In genomic region chr16:88483392-88483641, GRCh38 we compare ENCODE assay signal across 16 cellular contexts. TPM values are rescaled to one million over a fixed set of nuclear protein-coding genes. Genes with fewer than 3 reads are reported as not detected.
A peak's percentile ranks its signal among the peaks of the same experiment; 100 is the strongest.
DNase-seq lines count a peak whose midpoint lies in the region; ATAC-seq and TF ChIP-seq lines count a peak whose summit lies in the region.
"Had no signal": no experiment of that assay in that cellular context is flagged by ENCODE, and none has a peak within 500 bp of the region (broad histone marks: within the 10 kb centered on the region; RNA-seq: fewer than 3 reads in every experiment).

No MANE protein-coding gene starts in this region.

- peak overlapping the region; percentile 72 for H3K27ac Mint-ChIP-seq in endothelial cell (ENCODE audit: unreplicated experiment)
- H3K27ac Mint-ChIP-seq in stimulated activated memory B cell treated with anti-CD40 and anti-IgM and Interleukin-4, amounts not matched to agents 10 μg/mL and 1 μg/mL and 100 μg/mL, for 72 hours: peak overlapping the region; percentile 48

- no peak for TF ChIP-seq CTCF in OCI-LY3 (IDR thresholded peaks at IDR 0.05; ENCODE audit: low read depth, low read length)
- TF ChIP-seq CTCF in endothelial cell (IDR thresholded peaks at IDR 0.05; ENCODE audit: unreplicated experiment): no peak

- H3K9ac ChIP-seq in BLaER1 treated with 17β-estradiol and CSF1 and Interleukin-3, amounts not matched to agents 10 nM and 100 nM: peak overlapping the region in 6 of 11 experiments; percentile 27 to 66 (median 48); a peak in 8 of 22 replicates
- no peak overlapping the region for H3K9ac ChIP-seq in OCI-LY3 (ENCODE audit: low read length)

- peaks cover 1% of the 10 kb centered on the region for H3K36me3 Mint-ChIP-seq in endothelial cell (ENCODE audit: low read depth, unreplicated experiment)
- H3K36me3 Mint-ChIP-seq in stimulated activated memory B cell treated with anti-CD40 and anti-IgM and Interleukin-4, amounts not matched to agents 10 μg/mL and 1 μg/mL and 100 μg/mL, for 72 hours: peaks cover 14% of the 10 kb centered on the region

- no peak for ATAC-seq in stimulated activated memory B cell treated with anti-CD40 and anti-IgM and Interleukin-4, amounts not matched to agents 10 μg/mL and 1 μg/mL and 100 μg/mL, for 72 hours
- ATAC-seq in right cardiac atrium: no peak
- ATAC-seq in HG03469 (IDR thresholded peaks at IDR 0.05; ENCODE audit: unreplicated experiment): no peak
- ATAC-seq: K562, PC-3 had no signal

- H3K36me3 ChIP-seq in BLaER1 treated with 17β-estradiol and CSF1 and Interleukin-3, amounts not matched to agents 10 nM and 100 nM: peaks cover 0 to 38% (median 12%) of the 10 kb centered on the region in 11 experiments; a peak in 9 of 22 replicates
- peaks cover 3% of the 10 kb centered on the region for H3K36me3 ChIP-seq in OCI-LY3 (replicated peaks; ENCODE audit: low read depth, low read length)

- peaks cover 19 to 97% (median 93%) of the 10 kb centered on the region in 11 experiments; a peak in 21 of 22 replicates for H4K20me1 ChIP-seq in BLaER1 treated with 17β-estradiol and CSF1 and Interleukin-3, amounts not matched to agents 10 nM and 100 nM
- H4K20me1 ChIP-seq in OCI-LY3 (ENCODE audit: insufficient read depth, low read length): peaks cover 73% of the 10 kb centered on the region

- peaks cover 7% of the 10 kb centered on the region for H3K4me1 Mint-ChIP-seq in endothelial cell (ENCODE audit: unreplicated experiment)
- H3K4me1 Mint-ChIP-seq in stimulated activated memory B cell treated with anti-CD40 and anti-IgM and Interleukin-4, amounts not matched to agents 10 μg/mL and 1 μg/mL and 100 μg/mL, for 72 hours: peaks cover 67% of the 10 kb centered on the region

- H3K4me3 ChIP-seq in BLaER1 treated with 17β-estradiol and CSF1 and Interleukin-3, amounts not matched to agents 10 nM and 100 nM: no peak overlapping the region
- no peak overlapping the region for H3K4me3 ChIP-seq in OCI-LY3 (ENCODE audit: low read length)
- no peak overlapping the region for H3K4me3 ChIP-seq in right cardiac atrium (ENCODE audit: low read length)
- H3K4me3 ChIP-seq: K562 had no signal

- no peak for DNase-seq in endothelial cell (ENCODE audit: low spot score)
- DNase-seq in NCI-H748 treated with DMSO at 0.1 percent for 48 hours (lab: John Stamatoyannopoulos, UW): no peak
- no peak for DNase-seq in right cardiac atrium
- DNase-seq: C1 segment of cervical spinal cord, DMS79, NCI-H1105, NCI-H510A, NCI-H82, PC-3, RPMI8226, SHP77 treated with DMSO at 0.1 percent for 48 hours had no signal

- H3K4me3 Mint-ChIP-seq in endothelial cell (ENCODE audit: unreplicated experiment): no peak overlapping the region
- no peak overlapping the region for H3K4me3 Mint-ChIP-seq in stimulated activated memory B cell treated with anti-CD40 and anti-IgM and Interleukin-4, amounts not matched to agents 10 μg/mL and 1 μg/mL and 100 μg/mL, for 72 hours

- no peak overlapping the region for H2AFZ ChIP-seq in OCI-LY3 (ENCODE audit: low read depth, low read length)

- peaks cover 0 to 20% (median 0%) of the 10 kb centered on the region in 11 experiments; a peak in 3 of 22 replicates for H3K27me3 ChIP-seq in BLaER1 treated with 17β-estradiol and CSF1 and Interleukin-3, amounts not matched to agents 10 nM and 100 nM
- peaks cover 16% of the 10 kb centered on the region for H3K27me3 ChIP-seq in OCI-LY3 (ENCODE audit: low read depth, low read length)
- no peaks in the 10 kb centered on the region for H3K27me3 ChIP-seq in right cardiac atrium (ENCODE audit: control insufficient read depth, insufficient read depth)

- peaks cover 50 to 92% (median 70%) of the 10 kb centered on the region in 10 experiments for H3K4me1 ChIP-seq in BLaER1 treated with 17β-estradiol and CSF1 and Interleukin-3, amounts not matched to agents 10 nM and 100 nM
- H3K4me1 ChIP-seq in OCI-LY3 (ENCODE audit: low read length) (peaks cover 49% of the 10 kb centered on the region), right cardiac atrium (ENCODE audit: control insufficient read depth, insufficient read depth, low read length) (no peaks in the 10 kb centered on the region)

- peaks cover 3% of the 10 kb centered on the region for H3K27me3 Mint-ChIP-seq in endothelial cell (ENCODE audit: unreplicated experiment)
- H3K27me3 Mint-ChIP-seq in stimulated activated memory B cell treated with anti-CD40 and anti-IgM and Interleukin-4, amounts not matched to agents 10 μg/mL and 1 μg/mL and 100 μg/mL, for 72 hours: no peaks in the 10 kb centered on the region

- no peaks in the 10 kb centered on the region for H3K9me3 Mint-ChIP-seq in endothelial cell (ENCODE audit: unreplicated experiment)
- no peaks in the 10 kb centered on the region for H3K9me3 Mint-ChIP-seq in stimulated activated memory B cell treated with anti-CD40 and anti-IgM and Interleukin-4, amounts not matched to agents 10 μg/mL and 1 μg/mL and 100 μg/mL, for 72 hours

- 79% methylated on average over 8 of the region's 8 CpGs for WGBS in right cardiac atrium

- peak overlapping the region; percentile 82 to 99 (median 92); a peak in 20 of 22 replicates for H3K4me2 ChIP-seq in BLaER1 treated with 17β-estradiol and CSF1 and Interleukin-3, amounts not matched to agents 10 nM and 100 nM
- H3K4me2 ChIP-seq in OCI-LY3 (ENCODE audit: low read length): peak overlapping the region; percentile 78

- intact Hi-C loops in right cardiac atrium (cut with DNase I): no loop called here

- H3K79me2 ChIP-seq in OCI-LY3 (ENCODE audit: low read length): peaks cover 5% of the 10 kb centered on the region; the same call in 1 of the 2 replicates

- peak overlapping the region in 3 of 11 experiments; percentile 28 to 65 (median 46); a peak in 5 of 22 replicates for H3K27ac ChIP-seq in BLaER1 treated with 17β-estradiol and CSF1 and Interleukin-3, amounts not matched to agents 10 nM and 100 nM
- H3K27ac ChIP-seq in OCI-LY3 (ENCODE audit: low read length) (no peak overlapping the region), right cardiac atrium (ENCODE audit: low read length) (no peak overlapping the region)

- no peaks in the 10 kb centered on the region for H3K9me3 ChIP-seq in BLaER1 treated with 17β-estradiol and CSF1 and Interleukin-3, amounts not matched to agents 10 nM and 100 nM (replicated peaks in 1 of 11)
- H3K9me3 ChIP-seq in OCI-LY3 (ENCODE audit: insufficient read depth, low read length) (no peaks in the 10 kb centered on the region), right cardiac atrium (ENCODE audit: control insufficient read depth, low read length) (no peaks in the 10 kb centered on the region)

RNA-seq across cellular contexts. Expression of gene ZFPM1, which starts 30.2 kb away (rescaled TPM):
- total RNA-seq in endothelial cell (ENCODE audit: unreplicated experiment) (6.8 TPM), right cardiac atrium (10 to 100 TPM in 1 of 4 donors, 1 to 10 TPM in 3; 8.1 to 11.4 (median 8.7) TPM)
- polyA plus RNA-seq in right cardiac atrium: 7.7 TPM
